Comparison of ENCODE assay signal across 16 cellular contexts in the genomic region with DNA sequence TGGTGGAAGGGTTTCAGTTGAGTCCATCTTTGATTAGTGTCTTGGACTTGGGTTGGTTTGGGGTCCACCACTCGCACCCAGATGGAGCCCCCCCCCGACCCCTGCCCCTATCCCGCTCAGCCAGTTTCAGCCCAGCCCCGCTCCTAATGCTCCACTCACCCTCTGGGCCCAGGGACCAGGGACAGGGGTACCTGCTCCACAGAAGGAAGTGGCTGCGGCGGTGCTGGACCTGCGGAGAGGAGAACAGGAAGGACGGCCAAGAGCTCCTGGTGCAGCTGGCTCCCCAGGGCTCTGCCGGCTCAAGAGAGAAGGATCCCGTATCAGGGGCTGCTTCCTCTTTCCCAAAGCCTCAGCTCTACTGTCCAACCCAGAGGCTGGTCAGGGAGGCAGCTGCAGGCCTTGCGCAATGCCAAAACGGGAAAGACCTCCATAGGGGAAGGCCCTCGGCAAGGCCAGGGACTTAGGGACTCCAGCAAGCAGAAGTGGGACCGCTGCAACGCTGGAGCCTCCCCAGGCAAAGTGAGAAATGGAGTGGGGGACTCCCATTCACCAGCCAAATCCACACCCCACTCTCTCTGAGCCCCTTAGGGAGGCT. TPM values are rescaled to one million over a fixed set of nuclear protein-coding genes. Genes with fewer than 3 reads are reported as not detected.
DNase-seq lines count a peak whose midpoint lies in the region; ATAC-seq and TF ChIP-seq lines count a peak whose summit lies in the region.
"Had no signal": no experiment of that assay in that cellular context is flagged by ENCODE, and none has a peak within 500 bp of the region (broad histone marks: within the 10 kb centered on the region; RNA-seq: fewer than 3 reads in every experiment).

TSS of gene SIGLEC1 (minus strand) at position 322 of the 595 bp plus-strand sequence. CDS start 5,472 bp downstream, outside the sequence.

- DNase-seq in NOMO-1 (lab: John Stamatoyannopoulos, UW; ENCODE audit: unreplicated experiment in 2 of 2) (peak; percentile 71 to 80), globus pallidus (ENCODE audit: low spot score) (peak; percentile 47), tibial artery (peak; percentile 74 to 87), immature natural killer cell (no peak), GM23338 (ENCODE audit: low spot score) (no peak), PC-9 (no peak)
- DNase-seq in naive thymus-derived CD4-positive, alpha-beta T cell: no peak
- DNase-seq: activated T-cell treated with anti-CD3 and anti-CD28 coated beads, Interleukin-2, amount 50 U/mL, for 4 hours; glutamatergic neuron; mammary epithelial cell; NCI-H1417; NCI-H446; stimulated activated CD4-positive, alpha-beta T cell treated with anti-CD3 and anti-CD28 coated beads, Interleukin-4, amount 100 ng/mL, for 4 hours; stimulated activated naive CD8-positive, alpha-beta T cell treated with anti-CD3 and anti-CD28 coated beads, Interleukin-15, amount 100 ng/mL, for 72 hours had no signal

- no peaks in the 10 kb centered on the region for H3K36me3 ChIP-seq in naive thymus-derived CD4-positive, alpha-beta T cell (ENCODE audit: control insufficient read depth in 2 of 3, insufficient read depth in 3 of 3, low read length in 3 of 3)
- no peaks in the 10 kb centered on the region for H3K36me3 ChIP-seq in tibial artery
- no peaks in the 10 kb centered on the region for H3K36me3 ChIP-seq in GM23338 (ENCODE audit: insufficient read depth)
- H3K36me3 ChIP-seq in PC-9 (ENCODE audit: low read depth): no peaks in the 10 kb centered on the region
- H3K36me3 ChIP-seq: prostate gland had no signal

- intact Hi-C loops in naive thymus-derived CD4-positive, alpha-beta T cell (cut with micrococcal nuclease): no loop called here
- intact Hi-C loops in tibial artery (cut with DNase I; ENCODE audit: low total_unique reads): no loop called here
- intact Hi-C loops in PC-9 (cut with micrococcal nuclease; ENCODE audit: unreplicated experiment): loop anchor here (10.0 kb wide), 1 partner anchor 132 kb away; the partner anchor contains the start of gene MAVS

- POLR2A ChIA-PET in naive thymus-derived CD4-positive, alpha-beta T cell (lab: Charles Lee): interaction anchor here (0.6 kb wide), 1 partner anchor 155 kb away, joined by 3 read pairs; no protein-coding TSS in a partner anchor
- POLR2A ChIA-PET in PC-9 (lab: Charles Lee; ENCODE audit: unreplicated experiment): no interaction called here

- CTCF ChIA-PET in naive thymus-derived CD4-positive, alpha-beta T cell (lab: Charles Lee): no interaction called here
- CTCF ChIA-PET in PC-9 (lab: Charles Lee): interaction anchor here (2.6 kb wide), 1 partner anchor 149 kb away, joined by 14 read pairs; no protein-coding TSS in a partner anchor

- TF ChIP-seq CTCF in tibial artery (IDR thresholded peaks at IDR 0.05): no peak
- TF ChIP-seq CTCF in GM23338 (conservative IDR thresholded peaks at IDR 0.05; ENCODE audit: low read depth in 2 of 2): no peak
- no peak for TF ChIP-seq CTCF in PC-9 (conservative IDR thresholded peaks at IDR 0.05)

- H4K20me1 ChIP-seq in GM23338 (replicated peaks; ENCODE audit: insufficient read depth): no peaks in the 10 kb centered on the region
- H4K20me1 ChIP-seq in PC-9 (ENCODE audit: insufficient read depth): no peaks in the 10 kb centered on the region

- H3K9me3 ChIP-seq in naive thymus-derived CD4-positive, alpha-beta T cell (ENCODE audit: control insufficient read depth in 2 of 3, low read length in 3 of 3): no peaks in the 10 kb centered on the region
- no peaks in the 10 kb centered on the region for H3K9me3 ChIP-seq in tibial artery
- H3K9me3 ChIP-seq in PC-9 (ENCODE audit: insufficient read depth, low read depth): no peaks in the 10 kb centered on the region
- H3K9me3 ChIP-seq: prostate gland had no signal

- no peak within 1 kb of the TSS for H2AFZ ChIP-seq in GM23338
- no peak within 1 kb of the TSS for H2AFZ ChIP-seq in PC-9

- H3K4me1 ChIP-seq in naive thymus-derived CD4-positive, alpha-beta T cell (ENCODE audit: control insufficient read depth in 2 of 2, insufficient read depth in 2 of 2, low read length in 2 of 2): no peaks in the 10 kb centered on the region
- peaks cover 0 to 11% (median 3%) of the 10 kb centered on the region in 4 donors for H3K4me1 ChIP-seq in tibial artery
- H3K4me1 ChIP-seq in GM23338 (ENCODE audit: insufficient read depth): no peaks in the 10 kb centered on the region
- no peaks in the 10 kb centered on the region for H3K4me1 ChIP-seq in PC-9 (replicated peaks; ENCODE audit: insufficient read depth)
- H3K4me1 ChIP-seq: prostate gland had no signal

- no peaks in the 10 kb centered on the region for H3K9me3 Mint-ChIP-seq in naive thymus-derived CD4-positive, alpha-beta T cell
- H3K9me3 Mint-ChIP-seq in immature natural killer cell (peaks cover 0 to 2% (median 0%) of the 10 kb centered on the region in 6 donors), GM23338 (no peaks in the 10 kb centered on the region)
- H3K9me3 Mint-ChIP-seq: activated T-cell treated with anti-CD3 and anti-CD28 coated beads, Interleukin-2, amount 50 U/mL, for 4 hours; stimulated activated naive CD8-positive, alpha-beta T cell treated with anti-CD3 and anti-CD28 coated beads, Interleukin-15, amount 100 ng/mL, for 72 hours had no signal

- no peaks in the 10 kb centered on the region for H3K9me2 ChIP-seq in GM23338 (ENCODE audit: insufficient read depth)
- H3K9me2 ChIP-seq in PC-9 (ENCODE audit: insufficient read depth): no peaks in the 10 kb centered on the region

- no TSS peak for BruUV-seq in PC-9 (replicated peaks; lab: Mats Ljungman, UMichigan)

- H3F3A ChIP-seq in GM23338 (replicated peaks; ENCODE audit: low read depth) (no peaks in the 10 kb centered on the region), PC-9 (ENCODE audit: insufficient read depth, low read depth) (no peaks in the 10 kb centered on the region)

- H3K27ac ChIP-seq in naive thymus-derived CD4-positive, alpha-beta T cell (ENCODE audit: low read depth, low read length): no peak within 1 kb of the TSS
- H3K27ac ChIP-seq in tibial artery: no peak within 1 kb of the TSS
- no peak within 1 kb of the TSS for H3K27ac ChIP-seq in GM23338 (ENCODE audit: low read depth)
- H3K27ac ChIP-seq in PC-9: no peak within 1 kb of the TSS
- H3K27ac ChIP-seq: prostate gland had no signal

- H3K27me3 Mint-ChIP-seq in naive thymus-derived CD4-positive, alpha-beta T cell: peaks cover 6 to 10% (median 7%) of the 10 kb centered on the region in 5 donors
- H3K27me3 Mint-ChIP-seq in immature natural killer cell (ENCODE audit: low read depth in 3 of 3) (peaks cover 2 to 4% (median 3%) of the 10 kb centered on the region in 3 donors), GM23338 (ENCODE audit: insufficient read depth, low read depth, poor library complexity) (peaks cover 3% of the 10 kb centered on the region)

- ATAC-seq in naive thymus-derived CD4-positive, alpha-beta T cell: peak; percentile 63
- ATAC-seq in GM18511 (IDR thresholded peaks at IDR 0.05; ENCODE audit: unreplicated experiment) (no peak), GM23338 (no peak)
- ATAC-seq: activated T-cell treated with anti-CD3 and anti-CD28 coated beads, Interleukin-2, amount 50 U/mL, for 4 hours; stimulated activated naive CD8-positive, alpha-beta T cell treated with anti-CD3 and anti-CD28 coated beads, Interleukin-15, amount 100 ng/mL, for 72 hours had no signal

- H3K4me3 ChIP-seq in naive thymus-derived CD4-positive, alpha-beta T cell (ENCODE audit: low read length): no peak within 1 kb of the TSS
- H3K4me3 ChIP-seq in tibial artery: no peak within 1 kb of the TSS
- no peak within 1 kb of the TSS for H3K4me3 ChIP-seq in GM23338
- H3K4me3 ChIP-seq in PC-9: no peak within 1 kb of the TSS
- H3K4me3 ChIP-seq: prostate gland had no signal

- H3K27me3 ChIP-seq in naive thymus-derived CD4-positive, alpha-beta T cell (ENCODE audit: control insufficient read depth in 2 of 2, insufficient read depth in 2 of 2, low read length in 2 of 2): no peaks in the 10 kb centered on the region
- H3K27me3 ChIP-seq in tibial artery: no peaks in the 10 kb centered on the region
- no peaks in the 10 kb centered on the region for H3K27me3 ChIP-seq in GM23338 (ENCODE audit: insufficient read depth)
- H3K27me3 ChIP-seq in PC-9 (ENCODE audit: insufficient read depth, low read depth): no peaks in the 10 kb centered on the region

- H3K36me3 Mint-ChIP-seq in naive thymus-derived CD4-positive, alpha-beta T cell: no peaks in the 10 kb centered on the region
- no peaks in the 10 kb centered on the region for H3K36me3 Mint-ChIP-seq in immature natural killer cell
- H3K36me3 Mint-ChIP-seq in GM23338 (ENCODE audit: low read depth): no peaks in the 10 kb centered on the region

- H3K27ac Mint-ChIP-seq in naive thymus-derived CD4-positive, alpha-beta T cell: no peak within 1 kb of the TSS
- H3K27ac Mint-ChIP-seq in immature natural killer cell: no peak within 1 kb of the TSS
- H3K27ac Mint-ChIP-seq in GM23338: no peak within 1 kb of the TSS
- H3K27ac Mint-ChIP-seq: stimulated activated naive CD8-positive, alpha-beta T cell treated with anti-CD3 and anti-CD28 coated beads, Interleukin-15, amount 100 ng/mL, for 72 hours had no signal

- no peak within 1 kb of the TSS for H3K4me2 ChIP-seq in GM23338
- H3K4me2 ChIP-seq in PC-9: no peak within 1 kb of the TSS

- H3K4me3 Mint-ChIP-seq in naive thymus-derived CD4-positive, alpha-beta T cell: no peak within 1 kb of the TSS
- H3K4me3 Mint-ChIP-seq in immature natural killer cell: no peak within 1 kb of the TSS
- no peak within 1 kb of the TSS for H3K4me3 Mint-ChIP-seq in GM23338
- H3K4me3 Mint-ChIP-seq: activated T-cell treated with anti-CD3 and anti-CD28 coated beads, Interleukin-2, amount 50 U/mL, for 4 hours; stimulated activated naive CD8-positive, alpha-beta T cell treated with anti-CD3 and anti-CD28 coated beads, Interleukin-15, amount 100 ng/mL, for 72 hours had no signal

- H3K79me2 ChIP-seq in GM23338 (replicated peaks; ENCODE audit: insufficient read depth) (no peaks in the 10 kb centered on the region), PC-9 (ENCODE audit: low read depth) (no peaks in the 10 kb centered on the region)

- peaks cover 0 to 3% (median 0%) of the 10 kb centered on the region in 7 donors for H3K4me1 Mint-ChIP-seq in naive thymus-derived CD4-positive, alpha-beta T cell
- no peaks in the 10 kb centered on the region for H3K4me1 Mint-ChIP-seq in immature natural killer cell
- H3K4me1 Mint-ChIP-seq in GM23338: no peaks in the 10 kb centered on the region
- H3K4me1 Mint-ChIP-seq: stimulated activated naive CD8-positive, alpha-beta T cell treated with anti-CD3 and anti-CD28 coated beads, Interleukin-15, amount 100 ng/mL, for 72 hours had no signal

TF ChIP-seq in GM23338, 12 proteins besides CTCF, POLR2A, EP300 and RAD21 (continues in another document):
- TF ChIP-seq NANOG (IDR thresholded peaks at IDR 0.05; ENCODE audit: borderline replicate concordance) (no peak), CREB1 (CRISPR knock-in tag; IDR thresholded peaks at IDR 0.05; ENCODE audit: low read depth) (no peak), ZNF114 (CRISPR knock-in tag; IDR thresholded peaks at IDR 0.05) (no peak)

RNA-seq across cellular contexts. Expression of gene SIGLEC1, which starts in this region (rescaled TPM):
- 1 to 10 TPM in 2 of 5 experiments, under 1 TPM in 2, not detected in 1; 0.34 to 2.1 (median 1.1) TPM for total RNA-seq in naive thymus-derived CD4-positive, alpha-beta T cell
- not detected for polyA plus RNA-seq in naive thymus-derived CD4-positive, alpha-beta T cell
- polyA plus RNA-seq in immature natural killer cell: under 1 TPM in 1 of 3 donors, not detected in 2; 0.13 TPM
- total RNA-seq in GM23338 (2014; rRNA removed; shearing (Covaris generic)): not detected in 2 replicates
- polyA plus RNA-seq in GM23338 (2016; fragmentation: Nextera tagmentation; extraction: Ambion mirVana): not detected in 2 replicates
- 0.13 TPM in 1 of 2 replicates, not detected in the other for total RNA-seq in PC-9 (2021)
- total RNA-seq: mammary epithelial cell had no signal
- polyA plus RNA-seq: mammary epithelial cell had no signal

Comparison
In these comparisons a context has a peak if more than half of its experiments do, and no peak if none do; other contexts are left out.
1. DNase-seq: peak in NOMO-1 (2 of 2), globus pallidus (single experiment) and tibial artery (2 of 2); none in naive thymus-derived CD4-positive, alpha-beta T cell (0 of 9), immature natural killer cell (0 of 3), GM23338 (single experiment) and PC-9 (0 of 2).